Comparison of ENCODE assay signal across 16 cellular contexts in genomic region chr1:153741946-153742345, GRCh38. TPM values are rescaled to one million over a fixed set of nuclear protein-coding genes. Genes with fewer than 3 reads are reported as not detected.
DNase-seq lines count a peak whose midpoint lies in the region; ATAC-seq, FAIRE-seq and TF ChIP-seq lines count a peak whose summit lies in the region.
"Had no signal": no experiment of that assay in that cellular context is flagged by ENCODE, and none has a peak within 500 bp of the region (broad histone marks: within the 10 kb centered on the region; RNA-seq: fewer than 3 reads in every experiment).

No MANE protein-coding gene starts in this region.

- peak overlapping the region; percentile 41 for H3K27ac Mint-ChIP-seq in activated naive CD8-positive, alpha-beta T cell treated with anti-CD3 and anti-CD28 coated beads, Interleukin-2, amount 50 U/mL, for 24 hours
- H3K27ac Mint-ChIP-seq in activated naive CD8-positive, alpha-beta T cell treated with anti-CD3 and anti-CD28 coated beads for 36 hours, result no peak overlapping the region
- peak overlapping the region; percentile 20 for H3K27ac Mint-ChIP-seq in activated CD8-positive, alpha-beta T cell treated with anti-CD3 and anti-CD28 coated beads, Interleukin-2, amount 10 ng/mL, durations not matched to agents 7 days and 5 days

- H3K4me1 ChIP-seq in HepG2 (ENCODE audit: insufficient read depth, low read length), result peaks cover 36% of the 10 kb centered on the region
- H3K4me1 ChIP-seq in thyroid gland, result peaks cover 4 to 29% of the 10 kb centered on the region in 2 donors
- no peaks in the 10 kb centered on the region for H3K4me1 ChIP-seq in effector memory CD4-positive, alpha-beta T cell (ENCODE audit: control insufficient read depth, insufficient read depth, low read length, poor library complexity, severe bottlenecking)

- no peak for TF ChIP-seq CTCF in HepG2 (CRISPR knock-in tag; IDR thresholded peaks at IDR 0.05)
- TF ChIP-seq CTCF in thyroid gland (IDR thresholded peaks at IDR 0.05), result no peak

- no TSS peak for BruUV-seq in HepG2 (replicated peaks; lab: Mats Ljungman, UMichigan)

- H2AFZ ChIP-seq in HepG2 (ENCODE audit: low read length), result no peak overlapping the region

- no peak overlapping the region for H3K4me3 Mint-ChIP-seq in activated naive CD8-positive, alpha-beta T cell treated with anti-CD3 and anti-CD28 coated beads, Interleukin-2, amount 50 U/mL, for 24 hours
- H3K4me3 Mint-ChIP-seq in activated naive CD8-positive, alpha-beta T cell treated with anti-CD3 and anti-CD28 coated beads for 36 hours, result no peak overlapping the region
- no peak overlapping the region for H3K4me3 Mint-ChIP-seq in activated CD8-positive, alpha-beta T cell treated with anti-CD3 and anti-CD28 coated beads, Interleukin-2, amount 10 ng/mL, durations not matched to agents 7 days and 5 days

- no peaks in the 10 kb centered on the region for H3K79me2 ChIP-seq in HepG2 (ENCODE audit: insufficient read depth, low read length)

- no peak for TF ChIP-seq EP300 in HepG2 (IDR thresholded peaks at IDR 0.05; ENCODE audit: low read depth in 2 of 2, low read length in 2 of 2)
- no peak for TF ChIP-seq EP300 in HepG2 (CRISPR knock-in tag; IDR thresholded peaks at IDR 0.05; ENCODE audit: borderline replicate concordance)

- H3K27ac ChIP-seq in HepG2 (ENCODE audit: extremely low read length, insufficient read depth, low read length) (no peak overlapping the region), thyroid gland (peak overlapping the region in 2 of 3 donors; percentile 31 to 32)
- H3K27ac ChIP-seq in effector memory CD4-positive, alpha-beta T cell (ENCODE audit: insufficient read depth, low read length, poor library complexity, severe bottlenecking), result no peak overlapping the region

- CTCF ChIA-PET in activated CD8-positive, alpha-beta T cell treated with anti-CD3 and anti-CD28 coated beads, Interleukin-2, amount 10 ng/mL, durations not matched to agents 7 days and 5 days (lab: Charles Lee), result interaction anchor here (1.0 kb wide), 1 partner anchor 245 kb away, joined by 4 read pairs; the partner anchor contains the start of gene RAB13
- CTCF ChIA-PET in HepG2 (lab: Yijun Ruan, JAX; ENCODE audit: low intra/inter-chr PET ratio, low total read pairs), result no interaction called here

- H3K4me1 Mint-ChIP-seq in activated naive CD8-positive, alpha-beta T cell treated with anti-CD3 and anti-CD28 coated beads, Interleukin-2, amount 50 U/mL, for 24 hours, result peaks cover 16% of the 10 kb centered on the region
- H3K4me1 Mint-ChIP-seq in activated naive CD8-positive, alpha-beta T cell treated with anti-CD3 and anti-CD28 coated beads for 36 hours, result peaks cover 10% of the 10 kb centered on the region
- H3K4me1 Mint-ChIP-seq in activated CD8-positive, alpha-beta T cell treated with anti-CD3 and anti-CD28 coated beads, Interleukin-2, amount 10 ng/mL, durations not matched to agents 7 days and 5 days (ENCODE audit: low read depth), result peaks cover 11% of the 10 kb centered on the region

- no peaks in the 10 kb centered on the region for H3K9me3 Mint-ChIP-seq in activated naive CD8-positive, alpha-beta T cell treated with anti-CD3 and anti-CD28 coated beads, Interleukin-2, amount 50 U/mL, for 24 hours
- H3K9me3 Mint-ChIP-seq in activated naive CD8-positive, alpha-beta T cell treated with anti-CD3 and anti-CD28 coated beads for 36 hours, result no peaks in the 10 kb centered on the region
- no peaks in the 10 kb centered on the region for H3K9me3 Mint-ChIP-seq in activated CD8-positive, alpha-beta T cell treated with anti-CD3 and anti-CD28 coated beads, Interleukin-2, amount 10 ng/mL, durations not matched to agents 7 days and 5 days (ENCODE audit: insufficient read depth)

- H3K4me3 ChIP-seq in HepG2 (replicated peaks in 1 of 3; ENCODE audit: insufficient read depth in 1 of 3, low read depth in 2 of 3, low read length in 3 of 3), result no peak overlapping the region
- H3K4me3 ChIP-seq in thyroid gland (replicated peaks in 1 of 3), result no peak overlapping the region
- H3K4me3 ChIP-seq in effector memory CD4-positive, alpha-beta T cell (ENCODE audit: insufficient read depth, low read depth, low read length, poor library complexity, severe bottlenecking), result no peak overlapping the region

- FAIRE-seq in HepG2 (lab: Jason Lieb, UNC), result no peak
- FAIRE-seq: G401.6 had no signal

- TF ChIP-seq RAD21 in HepG2 (CRISPR knock-in tag; IDR thresholded peaks at IDR 0.05), result no peak

- no peaks in the 10 kb centered on the region for H3K9me3 ChIP-seq in HepG2 (ENCODE audit: low read length)
- no peaks in the 10 kb centered on the region for H3K9me3 ChIP-seq in thyroid gland
- no peaks in the 10 kb centered on the region for H3K9me3 ChIP-seq in effector memory CD4-positive, alpha-beta T cell (ENCODE audit: control insufficient read depth, low read length)

- no peak for DNase-seq in activated naive CD8-positive, alpha-beta T cell treated with anti-CD3 and anti-CD28 coated beads, Interleukin-2, amount 50 U/mL, for 24 hours
- DNase-seq in activated naive CD8-positive, alpha-beta T cell treated with anti-CD3 and anti-CD28 coated beads for 36 hours, result no peak
- DNase-seq in activated CD8-positive, alpha-beta T cell treated with anti-CD3 and anti-CD28 coated beads, Interleukin-2, amount 10 ng/mL, durations not matched to agents 7 days and 5 days, result no peak
- no peak for DNase-seq in HepG2 (ENCODE audit: low spot score)
- DNase-seq in thyroid gland, result no peak
- DNase-seq in effector memory CD4-positive, alpha-beta T cell, result no peak
- DNase-seq in stimulated activated CD4-positive, alpha-beta T cell treated with anti-CD3 and anti-CD28 coated beads, Interleukin-2, amount 100 ng/mL, for 48 hours, result no peak
- DNase-seq: activated T-cell treated with anti-CD3 and anti-CD28 coated beads, Interleukin-2, amount 50 U/mL, for 1 hour; COR-L47; erythroblast; NCI-H1417 treated with DMSO at 0.1 percent for 48 hours; NCI-H345; nucleus accumbens; SHP77 treated with DMSO at 0.1 percent for 48 hours had no signal

- TF ChIP-seq POLR2A in HepG2 (IDR thresholded peaks at IDR 0.05; ENCODE audit: insufficient read depth in 1 of 2, low read depth in 2 of 2, low read length in 2 of 2) (no peak), thyroid gland (IDR thresholded peaks at IDR 0.05) (no peak)

- H3K27me3 Mint-ChIP-seq in activated naive CD8-positive, alpha-beta T cell treated with anti-CD3 and anti-CD28 coated beads, Interleukin-2, amount 50 U/mL, for 24 hours, result no peaks in the 10 kb centered on the region
- no peaks in the 10 kb centered on the region for H3K27me3 Mint-ChIP-seq in activated naive CD8-positive, alpha-beta T cell treated with anti-CD3 and anti-CD28 coated beads for 36 hours
- H3K27me3 Mint-ChIP-seq in activated CD8-positive, alpha-beta T cell treated with anti-CD3 and anti-CD28 coated beads, Interleukin-2, amount 10 ng/mL, durations not matched to agents 7 days and 5 days (ENCODE audit: low read depth), result no peaks in the 10 kb centered on the region

- 64% methylated on average over 2 of the region's 2 CpGs for WGBS in HepG2 (ENCODE audit: low lambda C conversion rate)
- 68 to 69% methylated on average over 2 of the region's 2 CpGs for WGBS in thyroid gland, 2 donors

- ATAC-seq in activated naive CD8-positive, alpha-beta T cell treated with anti-CD3 and anti-CD28 coated beads, Interleukin-2, amount 50 U/mL, for 24 hours, result no peak
- no peak for ATAC-seq in activated CD8-positive, alpha-beta T cell treated with anti-CD3 and anti-CD28 coated beads, Interleukin-2, amount 10 ng/mL, durations not matched to agents 7 days and 5 days
- ATAC-seq in HepG2, result no peak
- ATAC-seq in GM21529 (IDR thresholded peaks at IDR 0.05; ENCODE audit: unreplicated experiment), result no peak

- H3K36me3 Mint-ChIP-seq in activated naive CD8-positive, alpha-beta T cell treated with anti-CD3 and anti-CD28 coated beads, Interleukin-2, amount 50 U/mL, for 24 hours (ENCODE audit: low read depth), result peaks cover 27% of the 10 kb centered on the region
- peaks cover 12% of the 10 kb centered on the region for H3K36me3 Mint-ChIP-seq in activated naive CD8-positive, alpha-beta T cell treated with anti-CD3 and anti-CD28 coated beads for 36 hours
- peaks cover 44% of the 10 kb centered on the region for H3K36me3 Mint-ChIP-seq in activated CD8-positive, alpha-beta T cell treated with anti-CD3 and anti-CD28 coated beads, Interleukin-2, amount 10 ng/mL, durations not matched to agents 7 days and 5 days (ENCODE audit: low read depth)

- peaks cover 8 to 26% of the 10 kb centered on the region in 2 experiments for H3K36me3 ChIP-seq in HepG2 (replicated peaks in 1 of 2; ENCODE audit: control insufficient read depth in 1 of 2, insufficient read depth in 2 of 2, low read length in 2 of 2)
- peaks cover 14 to 42% of the 10 kb centered on the region in 2 donors for H3K36me3 ChIP-seq in thyroid gland
- H3K36me3 ChIP-seq in effector memory CD4-positive, alpha-beta T cell (ENCODE audit: control insufficient read depth, insufficient read depth, low read length), result peaks cover 43% of the 10 kb centered on the region

- peak overlapping the region; percentile 47 for H3K4me2 ChIP-seq in HepG2 (ENCODE audit: low read depth, low read length)

- POLR2A ChIA-PET in activated CD8-positive, alpha-beta T cell treated with anti-CD3 and anti-CD28 coated beads, Interleukin-2, amount 10 ng/mL, durations not matched to agents 7 days and 5 days (lab: Charles Lee), result interaction anchor here (0.7 to 1.4 kb wide), 2 partner anchors 14 to 249 kb away, joined by 3 read pairs; partner anchors contain the start of gene RPS27
- POLR2A ChIA-PET in HepG2 (lab: Yijun Ruan, JAX), result interaction anchor here (1.0 to 2.3 kb wide), 8 partner anchors 11 to 114 kb away, joined by 3 to 22 read pairs (median 5); partner anchors contain the start of genes CHTOP, INTS3, S100A1 and S100A13

- intact Hi-C loops in HepG2 (cut with micrococcal nuclease; ENCODE audit: unreplicated experiment), result loop anchor here (2.0 to 10.0 kb wide), 2 partner anchors 13 to 237 kb away; partner anchors contain the start of gene INTS3
- intact Hi-C loops in thyroid gland (cut with DNase I), result no loop called here

- H3K9ac ChIP-seq in HepG2 (ENCODE audit: insufficient read depth, low read depth, low read length), result no peak overlapping the region

- no peaks in the 10 kb centered on the region for H4K20me1 ChIP-seq in HepG2 (ENCODE audit: insufficient read depth, low read length)

- no peaks in the 10 kb centered on the region for H3K27me3 ChIP-seq in HepG2 (ENCODE audit: control insufficient read depth in 1 of 2, insufficient read depth in 2 of 2, low read length in 2 of 2)
- H3K27me3 ChIP-seq in thyroid gland, result no peaks in the 10 kb centered on the region
- no peaks in the 10 kb centered on the region for H3K27me3 ChIP-seq in effector memory CD4-positive, alpha-beta T cell (replicated peaks; ENCODE audit: control insufficient read depth, insufficient read depth, low read length, poor library complexity, severe bottlenecking)

- in situ Hi-C loops in HepG2 (cut with HindIII; ENCODE audit: extremely low pct_ligation_motif_present, low pct_unique_long_range_greater_than_20kb), result loop anchor here (10.0 kb wide), 1 partner anchor 227 kb away; no protein-coding TSS in a partner anchor

RNA-seq across cellular contexts. Expression of gene INTS3, which starts 14.1 kb away (rescaled TPM):
- total RNA-seq in activated naive CD8-positive, alpha-beta T cell treated with anti-CD3 and anti-CD28 coated beads for 36 hours, result 10 to 100 TPM; 47.9 to 48.0 TPM
- total RNA-seq in activated CD8-positive, alpha-beta T cell treated with anti-CD3 and anti-CD28 coated beads, Interleukin-2, amount 10 ng/mL, durations not matched to agents 7 days and 5 days, result 10 to 100 TPM; 53.7 to 54.5 TPM
- total RNA-seq in HepG2 (2016; rRNA removed; fragmentation: Illumina TruSeq; extraction: Trizol), result 14.7 and 17.2 TPM in 2 replicates
- 6.7 TPM in 2 replicates for total RNA-seq in HepG2 (2016; cell fraction: cytosol; rRNA removed; fragmentation: Illumina TruSeq; extraction: Trizol; ENCODE audit: low read depth)
- 12.6 and 16.4 TPM in 2 replicates for total RNA-seq in HepG2 (2016; cell fraction: insoluble cytoplasmic fraction; rRNA removed; fragmentation: Illumina TruSeq; extraction: Trizol)
- 7.1 and 7.2 TPM in 2 replicates for total RNA-seq in HepG2 (2016; cell fraction: membrane; rRNA removed; fragmentation: Illumina TruSeq; extraction: Trizol)
- total RNA-seq in HepG2 (2016; cell fraction: nucleus; rRNA removed; fragmentation: Illumina TruSeq; extraction: Trizol), result 23.2 and 23.6 TPM in 2 replicates
- 27.2 and 28.2 TPM in 2 replicates for polyA plus RNA-seq in HepG2 (2011; rRNA removed)
- polyA plus RNA-seq in HepG2 (2011; cell fraction: cytosol; rRNA removed), result 8.2 TPM in 2 replicates
- 142 and 147 TPM in 2 replicates for polyA plus RNA-seq in HepG2 (2011; cell fraction: nucleus; rRNA removed)
- 16.7 and 18.0 TPM in 2 replicates for polyA plus RNA-seq in HepG2 (2012)
- polyA plus RNA-seq in HepG2 (2016; cell fraction: cytosol; fragmentation: Illumina TruSeq; extraction: Trizol; ENCODE audit: low read depth), result 1.3 and 1.4 TPM in 2 replicates
- 12.9 and 15.4 TPM in 2 replicates for polyA plus RNA-seq in HepG2 (2016; cell fraction: insoluble cytoplasmic fraction; fragmentation: Illumina TruSeq; extraction: Trizol; ENCODE audit: low read depth)
- 2.8 and 3.9 TPM in 2 replicates for polyA plus RNA-seq in HepG2 (2016; cell fraction: membrane; fragmentation: Illumina TruSeq; extraction: Trizol; ENCODE audit: low read depth)
- polyA plus RNA-seq in HepG2 (2016; cell fraction: nucleus; fragmentation: Illumina TruSeq; extraction: Trizol; ENCODE audit: insufficient read depth, low read depth), result 58.6 and 63.7 TPM in 2 replicates
- polyA minus RNA-seq in HepG2 (2011; rRNA and poly(A)+ RNA removed; ENCODE audit: low replicate concordance), result 33.3 and 85.9 TPM in 2 replicates
- polyA minus RNA-seq in HepG2 (2011; cell fraction: cytosol; rRNA and poly(A)+ RNA removed), result 9.0 and 10.7 TPM in 2 replicates
- polyA minus RNA-seq in HepG2 (2011; cell fraction: nucleus; rRNA and poly(A)+ RNA removed), result 39.5 and 49.7 TPM in 2 replicates
- total RNA-seq in thyroid gland, result 10 to 100 TPM; 50.0 to 60.9 (median 56.3) TPM

RNA-seq across cellular contexts. Expression of gene SLC27A3, which starts 33.3 kb away (rescaled TPM):
- total RNA-seq in activated naive CD8-positive, alpha-beta T cell treated with anti-CD3 and anti-CD28 coated beads for 36 hours, result 1 to 10 TPM; 6.4 to 6.9 TPM
- total RNA-seq in activated CD8-positive, alpha-beta T cell treated with anti-CD3 and anti-CD28 coated beads, Interleukin-2, amount 10 ng/mL, durations not matched to agents 7 days and 5 days, result 10 to 100 TPM; 41.1 to 50.1 TPM
- total RNA-seq in HepG2 (2016; rRNA removed; fragmentation: Illumina TruSeq; extraction: Trizol) (1.3 and 4.3 TPM in 2 replicates), thyroid gland (10 to 100 TPM; 14.4 to 32.5 (median 23.2) TPM)
- 0.88 and 1.3 TPM in 2 replicates for total RNA-seq in HepG2 (2016; cell fraction: cytosol; rRNA removed; fragmentation: Illumina TruSeq; extraction: Trizol; ENCODE audit: low read depth)
- total RNA-seq in HepG2 (2016; cell fraction: insoluble cytoplasmic fraction; rRNA removed; fragmentation: Illumina TruSeq; extraction: Trizol), result 1.2 and 3.2 TPM in 2 replicates
- total RNA-seq in HepG2 (2016; cell fraction: membrane; rRNA removed; fragmentation: Illumina TruSeq; extraction: Trizol), result 0.86 and 1.1 TPM in 2 replicates
- total RNA-seq in HepG2 (2016; cell fraction: nucleus; rRNA removed; fragmentation: Illumina TruSeq; extraction: Trizol), result 3.7 and 6.2 TPM in 2 replicates
- 5.2 and 10.3 TPM in 2 replicates for polyA plus RNA-seq in HepG2 (2011; rRNA removed)
- 4.1 and 5.0 TPM in 2 replicates for polyA plus RNA-seq in HepG2 (2011; cell fraction: cytosol; rRNA removed)
- polyA plus RNA-seq in HepG2 (2011; cell fraction: nucleus; rRNA removed), result 17.3 and 21.3 TPM in 2 replicates
- 4.4 and 4.5 TPM in 2 replicates for polyA plus RNA-seq in HepG2 (2012)
- 1.1 and 1.5 TPM in 2 replicates for polyA plus RNA-seq in HepG2 (2016; cell fraction: cytosol; fragmentation: Illumina TruSeq; extraction: Trizol; ENCODE audit: low read depth)
- polyA plus RNA-seq in HepG2 (2016; cell fraction: insoluble cytoplasmic fraction; fragmentation: Illumina TruSeq; extraction: Trizol; ENCODE audit: low read depth), result 1.5 and 2.9 TPM in 2 replicates
- 1.1 and 1.2 TPM in 2 replicates for polyA plus RNA-seq in HepG2 (2016; cell fraction: membrane; fragmentation: Illumina TruSeq; extraction: Trizol; ENCODE audit: low read depth)
- 17.9 and 19.1 TPM in 2 replicates for polyA plus RNA-seq in HepG2 (2016; cell fraction: nucleus; fragmentation: Illumina TruSeq; extraction: Trizol; ENCODE audit: insufficient read depth, low read depth)
- polyA minus RNA-seq in HepG2 (2011; rRNA and poly(A)+ RNA removed; ENCODE audit: low replicate concordance), result 8.8 and 82.9 TPM in 2 replicates
- 3.7 and 4.7 TPM in 2 replicates for polyA minus RNA-seq in HepG2 (2011; cell fraction: cytosol; rRNA and poly(A)+ RNA removed)
- 3.1 TPM in 2 replicates for polyA minus RNA-seq in HepG2 (2011; cell fraction: nucleus; rRNA and poly(A)+ RNA removed)

Comparison
In these comparisons a context has a peak if more than half of its experiments do, and no peak if none do; other contexts are left out.
1. H3K27ac ChIP-seq: peak in thyroid gland (2 of 3); none in HepG2 (single experiment) and effector memory CD4-positive, alpha-beta T cell (single experiment).